ENCODE assay signal across 34 cellular contexts in genomic region chr5:52181403-52181802, GRCh38.
"Had no signal": no experiment of that assay in that cellular context is flagged by ENCODE, and none has a peak within 500 bp of the region (broad histone marks: within the 10 kb centered on the region; RNA-seq: fewer than 3 reads in every experiment).

No MANE protein-coding gene starts in this region.

- H3K36me3 ChIP-seq: adrenal gland, brain microvascular endothelial cell, breast epithelium had no signal

- H3K9me3 ChIP-seq: body of pancreas had no signal

- H3K27ac ChIP-seq: adrenal gland, body of pancreas, brain microvascular endothelial cell, breast epithelium, VCaP had no signal

- H3K4me1 ChIP-seq: adrenal gland, body of pancreas, breast epithelium had no signal

- H3K27me3 ChIP-seq: adrenal gland, body of pancreas, brain microvascular endothelial cell, breast epithelium had no signal

- H3K4me3 ChIP-seq: body of pancreas, breast epithelium had no signal

- DNase-seq: activated B cell treated with CpG ODN at 0.5 μM for 24 hours; activated CD4-positive, alpha-beta memory T cell treated with anti-CD3 and anti-CD28 coated beads for 36 hours; activated CD4-positive, alpha-beta T cell treated with anti-CD3 and anti-CD28 coated beads for 4 hours; activated CD4-positive, alpha-beta T cell treated with anti-CD3 and anti-CD28 coated beads, Interleukin-2, amount 10 ng/mL, durations not matched to agents 24 days and 14 days; activated CD4-positive, alpha-beta T cell treated with anti-CD3 and anti-CD28 coated beads, Interleukin-2, amount 50 U/mL, for 1 hour; activated CD4-positive, alpha-beta T cell treated with anti-CD3 and anti-CD28 coated beads, Interleukin-2, amount 50 U/mL, for 4 hours; activated CD4-positive, CD25-positive, alpha-beta regulatory T cell treated with anti-CD3 and anti-CD28 coated beads, Interleukin-2, amount 50 U/mL, for 72 hours; activated CD8-positive, alpha-beta memory T cell treated with anti-CD3 and anti-CD28 coated beads, Interleukin-2, amount 50 U/mL, for 4 hours; activated CD8-positive, alpha-beta T cell treated with anti-CD3 and anti-CD28 coated beads for 36 hours; activated effector memory CD4-positive, alpha-beta T cell treated with anti-CD3 and anti-CD28 coated beads, Interleukin-2, amount 50 U/mL, for 16 hours; activated gamma-delta T cell treated with Interleukin-2 at 50 U/mL for 16 hours; activated naive CD4-positive, alpha-beta T cell; activated naive CD4-positive, alpha-beta T cell treated with anti-CD3 and anti-CD28 coated beads for 36 hours; activated naive CD4-positive, alpha-beta T cell treated with anti-CD3 and anti-CD28 coated beads, Interleukin-2, amount 50 U/mL, for 16 hours; activated naive CD8-positive, alpha-beta T cell treated with anti-CD3 and anti-CD28 coated beads for 36 hours; activated T-cell treated with anti-CD3 and anti-CD28 coated beads for 4 hours; activated T-cell treated with anti-CD3 and anti-CD28 coated beads, Interleukin-2, amount 50 U/mL, for 1 hour; activated T-cell treated with anti-CD3 and anti-CD28 coated beads, Interleukin-2, amount 50 U/mL, for 4 hours; activated T-cell treated with anti-CD3 and anti-CD28 coated beads, Interleukin-2, amount 50 U/mL, for 72 hours; adrenal gland; amniotic stem cell; aorta; body of pancreas; brain microvascular endothelial cell; central memory CD4-positive, alpha-beta T cell; T-helper 2 cell; T-helper 9 cell had no signal

- FAIRE-seq: astrocyte, colon, TTC549 had no signal

- ATAC-seq: activated CD8-positive, alpha-beta T cell treated with anti-CD3 and anti-CD28 coated beads for 36 hours; activated naive CD4-positive, alpha-beta T cell treated with anti-CD3 and anti-CD28 coated beads, Interleukin-2, amount 50 U/mL, for 72 hours; activated T-cell treated with anti-CD3 and anti-CD28 coated beads, Interleukin-2, amount 50 U/mL, for 4 hours; activated T-cell treated with anti-CD3 and anti-CD28 coated beads, Interleukin-2, amount 50 U/mL, for 72 hours; activated T-helper 17 cell treated with anti-CD3 and anti-CD28 coated beads, Interleukin-2, amount 50 U/mL, for 72 hours; body of pancreas had no signal
